In the genomic region with DNA sequence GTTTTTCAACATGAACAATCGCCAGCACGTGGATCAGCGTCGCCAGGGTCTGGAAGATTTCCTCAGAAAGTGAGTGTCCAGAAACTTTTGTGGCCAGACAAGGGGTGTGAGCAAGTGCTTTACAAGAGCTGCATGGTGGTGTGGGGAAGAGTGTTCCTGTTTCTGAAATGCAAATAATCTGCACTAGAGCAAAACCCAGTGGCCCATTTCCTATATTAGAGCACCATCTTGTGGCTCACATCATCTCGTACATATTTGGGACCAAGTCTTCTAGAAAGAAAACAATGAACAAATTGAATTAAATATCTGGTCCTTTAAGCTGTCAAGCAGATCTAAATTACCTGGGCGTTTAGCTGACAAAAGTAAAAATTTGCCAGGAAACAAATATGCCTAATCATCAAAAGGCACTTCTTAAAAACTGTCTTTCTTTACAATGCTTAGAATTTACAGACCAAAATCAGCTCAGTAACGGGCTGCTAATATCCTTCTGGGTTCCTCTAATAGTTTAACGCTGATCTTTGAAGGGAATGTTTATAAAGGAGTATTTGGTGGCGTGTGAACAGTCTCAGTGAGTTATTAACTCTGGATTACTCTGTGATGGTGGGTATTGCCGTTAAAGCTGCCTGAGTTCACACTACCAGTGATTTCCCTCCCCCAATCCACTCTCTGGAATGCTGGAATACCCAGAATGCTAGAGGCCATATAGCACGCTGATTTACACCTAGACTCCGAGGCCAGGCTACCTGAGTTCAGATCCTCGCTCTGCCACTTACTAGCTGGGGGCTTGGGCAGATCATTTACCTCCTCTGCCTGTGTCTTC, we compare ENCODE assay signal across 8 cellular contexts.
DNase-seq lines count a peak whose midpoint lies in the region; ATAC-seq, FAIRE-seq and TF ChIP-seq lines count a peak whose summit lies in the region.

No MANE protein-coding gene starts in this region.

- H3K27me3 ChIP-seq in GM23338 (ENCODE audit: insufficient read depth), result no peaks in the 10 kb centered on the region
- no peaks in the 10 kb centered on the region for H3K27me3 ChIP-seq in Panc1 (ENCODE audit: control insufficient read depth, insufficient read depth, low read length)
- peaks cover 14% of the 10 kb centered on the region for H3K27me3 ChIP-seq in osteoblast (ENCODE audit: insufficient read depth, low read length)

- no peak overlapping the region for H3K4me2 ChIP-seq in GM23338
- H3K4me2 ChIP-seq in osteoblast (ENCODE audit: insufficient read depth, low read length), result no peak overlapping the region

- BruUV-seq in Panc1 (replicated peaks; lab: Mats Ljungman, UMichigan), result no TSS peak

- no peak overlapping the region for H3K4me3 ChIP-seq in GM23338
- H3K4me3 ChIP-seq in Panc1 (ENCODE audit: low read depth in 2 of 2, low read length in 2 of 2), result no peak overlapping the region
- H3K4me3 ChIP-seq in osteoblast (ENCODE audit: insufficient read depth, low read length), result no peak overlapping the region

- H3K36me3 ChIP-seq in GM23338 (ENCODE audit: insufficient read depth) (no peaks in the 10 kb centered on the region), Panc1 (ENCODE audit: control insufficient read depth, insufficient read depth, low read length) (no peaks in the 10 kb centered on the region), osteoblast (ENCODE audit: insufficient read depth, low read length) (no peaks in the 10 kb centered on the region)

- H3K79me2 ChIP-seq in GM23338 (replicated peaks; ENCODE audit: insufficient read depth) (no peaks in the 10 kb centered on the region), osteoblast (ENCODE audit: insufficient read depth, low read length) (no peaks in the 10 kb centered on the region)

- in situ Hi-C loops in Panc1 (cut with HindIII; ENCODE audit: low pct_unique_long_range_greater_than_20kb, low sequenced_read_pairs), result no loop called here

- H3K27me3 Mint-ChIP-seq in GM23338 (ENCODE audit: insufficient read depth, low read depth, poor library complexity), result no peaks in the 10 kb centered on the region

- FAIRE-seq in frontal cortex (lab: Jason Lieb, UNC), result peak; percentile 87

- H3K27ac Mint-ChIP-seq in GM23338, result peak overlapping the region; percentile 23; the same call in 1 of the 2 replicates

- DNase-seq in GM03348 (ENCODE audit: low spot score) (peak; percentile 69), GM23338 (ENCODE audit: low spot score) (peak; percentile 78), LHCN-M2 (ENCODE audit: low read depth) (peak; percentile 73), Panc1 (ENCODE audit: low read depth, low spot score) (peak; percentile 69), frontal cortex (ENCODE audit: low spot score in 2 of 2) (no peak), osteoblast (ENCODE audit: insufficient read length, low spot score, missing footprints) (no peak)
- peak; percentile 8 for DNase-seq in activated effector memory CD4-positive, alpha-beta T cell treated with Interleukin-2 at 50 U/mL for 16 hours

- H2AFZ ChIP-seq in GM23338, result no peak overlapping the region
- no peak overlapping the region for H2AFZ ChIP-seq in osteoblast (ENCODE audit: low read length)

- H3K9me3 ChIP-seq in Panc1 (ENCODE audit: control insufficient read depth, insufficient read depth, low read depth, low read length), result no peaks in the 10 kb centered on the region
- no peaks in the 10 kb centered on the region for H3K9me3 ChIP-seq in osteoblast (ENCODE audit: low read depth, low read length)

- ATAC-seq in GM23338 (peak; percentile 83), Panc1 (peak; percentile 84), GM19467 (IDR thresholded peaks at IDR 0.05; ENCODE audit: unreplicated experiment) (no peak)

- no peak overlapping the region; the same call in 2 of the 3 replicates for H3K4me3 Mint-ChIP-seq in GM23338

- H3K9me3 Mint-ChIP-seq in GM23338, result no peaks in the 10 kb centered on the region

- H3K4me1 Mint-ChIP-seq in GM23338, result peaks cover 8% of the 10 kb centered on the region; the same call in 2 of the 3 replicates

- CTCF ChIA-PET in Panc1 (lab: Charles Lee), result interaction anchor here (0.6 to 2.1 kb wide), 6 partner anchors 148 to 472 kb away, joined by 3 to 8 read pairs (median 4); no protein-coding TSS in a partner anchor

- POLR2A ChIA-PET in Panc1 (lab: Charles Lee), result interaction anchor here (0.9 kb wide), 1 partner anchor 164 kb away, joined by 6 read pairs; the partner anchor contains the start of gene CBX3

- intact Hi-C loops in Panc1 (cut with micrococcal nuclease; ENCODE audit: unreplicated experiment), result loop anchor here (1.0 to 10.0 kb wide), 3 partner anchors 180 to 470 kb away; no protein-coding TSS in a partner anchor

- no peaks in the 10 kb centered on the region for H4K20me1 ChIP-seq in GM23338 (replicated peaks; ENCODE audit: insufficient read depth)
- H4K20me1 ChIP-seq in osteoblast (ENCODE audit: insufficient read depth, low read length), result no peaks in the 10 kb centered on the region

- H3K36me3 Mint-ChIP-seq in GM23338 (ENCODE audit: low read depth), result no peaks in the 10 kb centered on the region

- no peaks in the 10 kb centered on the region for H3K9me2 ChIP-seq in GM23338 (ENCODE audit: insufficient read depth)

- H3K27ac ChIP-seq in GM23338 (ENCODE audit: low read depth) (no peak overlapping the region), Panc1 (ENCODE audit: low read length) (no peak overlapping the region), osteoblast (ENCODE audit: low read depth, low read length) (no peak overlapping the region)

- H3K4me1 ChIP-seq in GM23338 (ENCODE audit: insufficient read depth), result no peaks in the 10 kb centered on the region
- no peaks in the 10 kb centered on the region for H3K4me1 ChIP-seq in Panc1 (ENCODE audit: control insufficient read depth, insufficient read depth, low read length)
- H3K4me1 ChIP-seq in osteoblast (ENCODE audit: insufficient read depth, low read length), result no peaks in the 10 kb centered on the region

- no peaks in the 10 kb centered on the region for H3F3A ChIP-seq in GM23338 (replicated peaks; ENCODE audit: low read depth)

- TF ChIP-seq CTCF in GM23338 (conservative IDR thresholded peaks at IDR 0.05; ENCODE audit: low read depth in 2 of 2), result peak; percentile 90 to 92
- peak; percentile 81 for TF ChIP-seq CTCF in Panc1 (IDR thresholded peaks at IDR 0.05)
- peak; percentile 75 for TF ChIP-seq CTCF in osteoblast (IDR thresholded peaks at IDR 0.05; ENCODE audit: extremely low read depth, low read depth, low read length)

TF ChIP-seq in GM23338, 12 proteins besides CTCF, POLR2A, EP300 and RAD21:
- 0 out of 2 replicates have a peak, but pooled peaks have one; percentile 17 for TF ChIP-seq NANOG (IDR thresholded peaks at IDR 0.05; ENCODE audit: borderline replicate concordance)
- TF ChIP-seq EZH2phosphoT487 (IDR thresholded peaks at IDR 0.05; ENCODE audit: unreplicated experiment), result no peak

Comparison
In these comparisons a context has a peak if more than half of its experiments do, and no peak if none do; other contexts are left out.
1. DNase-seq: peak in GM03348 (single experiment), GM23338 (single experiment), LHCN-M2 (single experiment), Panc1 (single experiment) and activated effector memory CD4-positive, alpha-beta T cell treated with Interleukin-2 at 50 U/mL for 16 hours (single experiment); none in frontal cortex (0 of 2) and osteoblast (single experiment).
2. Peak in every context shown above with its lines, with median percentiles within 50 percentile points of each other: CTCF ChIP-seq.